ENCODE assay signal across 20 cellular contexts in the genomic region with DNA sequence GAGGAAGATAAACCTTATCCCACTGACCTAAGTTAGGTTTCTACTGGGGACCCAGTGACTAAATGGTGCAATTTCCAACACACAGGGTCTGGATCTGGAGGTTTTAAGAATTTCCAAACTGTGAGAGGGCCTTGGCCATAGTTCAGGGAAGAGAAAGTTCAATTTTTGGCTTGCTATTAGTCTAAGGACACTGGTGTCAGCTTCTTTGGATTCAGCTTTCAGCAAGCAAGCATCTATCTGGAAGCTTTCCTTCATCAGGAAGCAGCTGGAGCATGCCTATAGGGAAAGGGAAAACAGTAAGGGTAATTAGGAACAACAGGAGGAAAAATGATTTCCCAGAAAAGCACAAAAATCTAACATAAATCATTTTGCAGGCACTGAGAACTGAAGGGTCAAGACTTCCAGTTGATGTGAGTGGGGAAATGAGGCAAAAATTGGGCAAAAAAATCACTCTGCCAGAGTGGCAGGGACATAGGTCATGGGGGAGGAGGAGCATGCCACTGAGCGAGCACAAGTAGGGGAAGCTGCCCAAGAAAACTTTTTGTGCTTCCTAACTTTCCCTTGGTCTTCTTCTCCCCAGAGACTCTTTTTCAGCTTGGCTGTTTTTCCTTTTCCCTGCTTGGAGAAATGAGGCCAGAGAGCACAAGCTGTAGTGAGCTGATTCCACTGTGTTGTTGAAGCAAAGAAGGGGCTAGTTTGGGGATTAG.
"Had no signal": no experiment of that assay in that cellular context is flagged by ENCODE, and none has a peak within 500 bp of the region (broad histone marks: within the 10 kb centered on the region; RNA-seq: fewer than 3 reads in every experiment).

No MANE protein-coding gene starts in this region.

- H3K27me3 ChIP-seq: brain microvascular endothelial cell, esophagus squamous epithelium, left lung, SJSA1 had no signal

- H3K4me1 ChIP-seq: esophagus squamous epithelium, left lung, SJSA1 had no signal

- ATAC-seq: activated naive CD4-positive, alpha-beta T cell treated with anti-CD3 and anti-CD28 coated beads, Interleukin-2, amount 50 U/mL, for 72 hours; activated T-cell treated with anti-CD3 and anti-CD28 coated beads, Interleukin-2, amount 50 U/mL, for 4 hours; left lung; WTC11 had no signal

- H3K27me3 Mint-ChIP-seq: activated CD4-positive, alpha-beta memory T cell treated with anti-CD3 and anti-CD28 coated beads, Interleukin-2, amount 10 ng/mL, durations not matched to agents 7 days and 5 days; stimulated activated naive CD8-positive, alpha-beta T cell treated with anti-CD3 and anti-CD28 coated beads, Interleukin-15, Interleukin-2, amounts not matched to agents 100 ng/mL and 50 ng/mL, for 24 hours had no signal

- H3K4me3 Mint-ChIP-seq: activated CD4-positive, alpha-beta memory T cell treated with anti-CD3 and anti-CD28 coated beads, Interleukin-2, amount 10 ng/mL, durations not matched to agents 7 days and 5 days; activated T-cell treated with anti-CD3 and anti-CD28 coated beads, Interleukin-2, amount 50 U/mL, for 4 hours; stimulated activated naive CD8-positive, alpha-beta T cell treated with anti-CD3 and anti-CD28 coated beads, Interleukin-15, Interleukin-2, amounts not matched to agents 100 ng/mL and 50 ng/mL, for 24 hours; WTC11 had no signal

- H3K4me2 ChIP-seq: smooth muscle cell had no signal

- H3K27ac Mint-ChIP-seq: activated CD4-positive, alpha-beta memory T cell treated with anti-CD3 and anti-CD28 coated beads, Interleukin-2, amount 10 ng/mL, durations not matched to agents 7 days and 5 days; activated naive CD4-positive, alpha-beta T cell treated with anti-CD3 and anti-CD28 coated beads, Interleukin-2, amount 50 U/mL, for 72 hours; stimulated activated naive CD8-positive, alpha-beta T cell treated with anti-CD3 and anti-CD28 coated beads, Interleukin-15, Interleukin-2, amounts not matched to agents 100 ng/mL and 50 ng/mL, for 24 hours; WTC11 had no signal

- H3K9me3 Mint-ChIP-seq: activated CD4-positive, alpha-beta memory T cell treated with anti-CD3 and anti-CD28 coated beads, Interleukin-2, amount 10 ng/mL, durations not matched to agents 7 days and 5 days; activated naive CD4-positive, alpha-beta T cell treated with anti-CD3 and anti-CD28 coated beads, Interleukin-2, amount 50 U/mL, for 72 hours; WTC11 had no signal

- FAIRE-seq: endothelial cell of umbilical vein, frontal cortex, islet of Langerhans, TTC549 had no signal

- DNase-seq: activated CD4-positive, alpha-beta memory T cell treated with anti-CD3 and anti-CD28 coated beads, Interleukin-2, amount 10 ng/mL, durations not matched to agents 7 days and 5 days; activated CD4-positive, alpha-beta T cell treated with anti-CD3 and anti-CD28 coated beads for 4 hours; activated effector memory CD4-positive, alpha-beta T cell treated with anti-CD3 and anti-CD28 coated beads, Interleukin-2, amount 50 U/mL, for 16 hours; activated T-cell treated with anti-CD3 and anti-CD28 coated beads, Interleukin-2, amount 50 U/mL, for 4 hours; brain microvascular endothelial cell; effector CD8-positive, alpha-beta T cell; esophagus squamous epithelium; left lung; posterior cingulate gyrus; T-helper 2 cell had no signal

- H3K9me3 ChIP-seq: esophagus squamous epithelium, left lung, SJSA1, thoracic aorta had no signal

- H3K36me3 Mint-ChIP-seq: activated naive CD4-positive, alpha-beta T cell treated with anti-CD3 and anti-CD28 coated beads, Interleukin-2, amount 50 U/mL, for 72 hours; WTC11 had no signal

- H3K4me1 Mint-ChIP-seq: activated CD4-positive, alpha-beta memory T cell treated with anti-CD3 and anti-CD28 coated beads, Interleukin-2, amount 10 ng/mL, durations not matched to agents 7 days and 5 days had no signal

- H3K4me3 ChIP-seq: esophagus squamous epithelium, left lung, SJSA1, smooth muscle cell, thoracic aorta had no signal

- H3K36me3 ChIP-seq: brain microvascular endothelial cell, esophagus squamous epithelium, left lung, SJSA1, thoracic aorta had no signal

- H3K27ac ChIP-seq: brain microvascular endothelial cell, left lung, SJSA1, thoracic aorta had no signal
